Comparison of ENCODE assay signal across 35 cellular contexts in genomic region chr15:59646271-59646670, GRCh38.
"Had no signal": no experiment of that assay in that cellular context is flagged by ENCODE, and none has a peak within 500 bp of the region (broad histone marks: within the 10 kb centered on the region; RNA-seq: fewer than 3 reads in every experiment).

No MANE protein-coding gene starts in this region.

- DNase-seq: Kasumi-1, MG63, MM.1S, MV-4-11, NCI-H1048, NCI-H1092, NCI-H1092 treated with DMSO at 0.1 percent for 48 hours, NCI-H1105, NCI-H1105 treated with DMSO at 0.1 percent for 48 hours, NCI-H1417, NCI-H1417 treated with DMSO at 0.1 percent for 48 hours, NCI-H1436, NCI-H1436 treated with DMSO at 0.1 percent for 48 hours, NCI-H146, NCI-H1694, NCI-H1694 treated with DMSO at 0.1 percent for 48 hours, NCI-H187, NCI-H187 treated with DMSO at 0.1 percent for 48 hours, NCI-H1930, NCI-H2029, NCI-H2029 treated with DMSO at 0.1 percent for 48 hours, NCI-H2081, NCI-H2081 treated with DMSO at 0.1 percent for 48 hours, NCI-H2107, NCI-H2171, NCI-H2171 treated with DMSO at 0.1 percent for 48 hours, NCI-H2227 treated with DMSO at 0.1 percent for 48 hours, NCI-H226, NCI-H345, NCI-H446, NCI-H446 treated with DMSO at 0.1 percent for 48 hours, NCI-H510A, NCI-H510A treated with DMSO at 0.1 percent for 48 hours, NCI-H524, NCI-H524 treated with DMSO at 0.1 percent for 48 hours had no signal

- H3K4me3 ChIP-seq: MG63 had no signal

- H3K27me3 ChIP-seq: MG63 had no signal

- H3K9me3 ChIP-seq: MG63 had no signal
